In genomic region chr11:16986434-16987204, GRCh38 we compare ENCODE assay signal across 9 cellular contexts. TPM values are rescaled to one million over a fixed set of nuclear protein-coding genes. Genes with fewer than 3 reads are reported as not detected.
DNase-seq lines count a peak whose midpoint lies in the region; ATAC-seq, FAIRE-seq and TF ChIP-seq lines count a peak whose summit lies in the region.
"Had no signal": no experiment of that assay in that cellular context is flagged by ENCODE, and none has a peak within 500 bp of the region (broad histone marks: within the 10 kb centered on the region; RNA-seq: fewer than 3 reads in every experiment).

No MANE protein-coding gene starts in this region.

- TF ChIP-seq CTCF in upper lobe of right lung (IDR thresholded peaks at IDR 0.05) (no peak), smooth muscle cell (IDR thresholded peaks at IDR 0.05; ENCODE audit: borderline replicate concordance, insufficient read depth, poor library complexity, severe bottlenecking) (no peak)

- H2AFZ ChIP-seq in smooth muscle cell (ENCODE audit: low read depth): no peak overlapping the region

- ATAC-seq in GM21786 (IDR thresholded peaks at IDR 0.05; ENCODE audit: unreplicated experiment) (peak; percentile 99), upper lobe of right lung (peak; percentile 69)

- peaks cover 29% of the 10 kb centered on the region for H3K4me1 Mint-ChIP-seq in activated T-helper 1 cell treated with anti-CD3 and anti-CD28 coated beads, Interleukin-12 subunit alpha, Interleukin-12 subunit beta, Interleukin-2, Interleukin-4 antibody, amounts not matched to agents 30 ng/mL and 10 ng/mL and 1 ng/mL, durations not matched to agents 14 hours and 24 hours and 36 hours (ENCODE audit: low read depth)

- peak overlapping the region; percentile 63 for H3K27ac ChIP-seq in upper lobe of right lung
- H3K27ac ChIP-seq in smooth muscle cell (ENCODE audit: low read depth): no peak overlapping the region
- H3K27ac ChIP-seq: SK-N-MC had no signal

- peak overlapping the region; percentile 8 for H3K27ac Mint-ChIP-seq in activated T-helper 1 cell treated with anti-CD3 and anti-CD28 coated beads, Interleukin-12 subunit alpha, Interleukin-12 subunit beta, Interleukin-2, Interleukin-4 antibody, amounts not matched to agents 30 ng/mL and 10 ng/mL and 1 ng/mL, durations not matched to agents 14 hours and 24 hours and 36 hours

- no peaks in the 10 kb centered on the region for H3K79me2 ChIP-seq in smooth muscle cell (ENCODE audit: low read depth)

- peak overlapping the region; percentile 38 for H3K9ac ChIP-seq in mucosa of stomach (ENCODE audit: low read length)
- H3K9ac ChIP-seq in smooth muscle cell (ENCODE audit: low read depth): no peak overlapping the region

- no peak overlapping the region for H3K4me2 ChIP-seq in smooth muscle cell

- H3K36me3 ChIP-seq in mucosa of stomach (ENCODE audit: control insufficient read depth, insufficient read depth, low read length) (no peaks in the 10 kb centered on the region), upper lobe of right lung (no peaks in the 10 kb centered on the region), smooth muscle cell (ENCODE audit: low read depth) (no peaks in the 10 kb centered on the region)

- H3K9me3 ChIP-seq in mucosa of stomach (ENCODE audit: control insufficient read depth, low read length) (no peaks in the 10 kb centered on the region), upper lobe of right lung (no peaks in the 10 kb centered on the region), smooth muscle cell (replicated peaks; ENCODE audit: low read depth) (no peaks in the 10 kb centered on the region)

- H3K27me3 ChIP-seq in mucosa of stomach (ENCODE audit: control insufficient read depth, insufficient read depth, low read length): no peaks in the 10 kb centered on the region
- no peaks in the 10 kb centered on the region for H3K27me3 ChIP-seq in upper lobe of right lung
- no peaks in the 10 kb centered on the region for H3K27me3 ChIP-seq in smooth muscle cell (ENCODE audit: low read depth)

- H3K4me1 ChIP-seq in mucosa of stomach (ENCODE audit: control insufficient read depth, insufficient read depth, low read length) (peaks cover 90% of the 10 kb centered on the region), upper lobe of right lung (peaks cover 26% of the 10 kb centered on the region), smooth muscle cell (ENCODE audit: low read depth) (peaks cover 7% of the 10 kb centered on the region)

- H3K9me3 Mint-ChIP-seq in activated T-helper 1 cell treated with anti-CD3 and anti-CD28 coated beads, Interleukin-12 subunit alpha, Interleukin-12 subunit beta, Interleukin-2, Interleukin-4 antibody, amounts not matched to agents 30 ng/mL and 10 ng/mL and 1 ng/mL, durations not matched to agents 14 hours and 24 hours and 36 hours: no peaks in the 10 kb centered on the region

- peak; percentile 96 for FAIRE-seq in GM18507 (lab: Jason Lieb, UNC)

- H3F3A ChIP-seq in smooth muscle cell (ENCODE audit: low read depth): no peaks in the 10 kb centered on the region

- H3K4me3 ChIP-seq in mucosa of stomach (ENCODE audit: low read length) (no peak overlapping the region), upper lobe of right lung (no peak overlapping the region), smooth muscle cell (no peak overlapping the region)
- H3K4me3 ChIP-seq: SK-N-MC had no signal

- peaks cover 2% of the 10 kb centered on the region for H3K27me3 Mint-ChIP-seq in activated T-helper 1 cell treated with anti-CD3 and anti-CD28 coated beads, Interleukin-12 subunit alpha, Interleukin-12 subunit beta, Interleukin-2, Interleukin-4 antibody, amounts not matched to agents 30 ng/mL and 10 ng/mL and 1 ng/mL, durations not matched to agents 14 hours and 24 hours and 36 hours (ENCODE audit: insufficient read depth)

- no peaks in the 10 kb centered on the region for H3K36me3 Mint-ChIP-seq in activated T-helper 1 cell treated with anti-CD3 and anti-CD28 coated beads, Interleukin-12 subunit alpha, Interleukin-12 subunit beta, Interleukin-2, Interleukin-4 antibody, amounts not matched to agents 30 ng/mL and 10 ng/mL and 1 ng/mL, durations not matched to agents 14 hours and 24 hours and 36 hours (ENCODE audit: low read depth)

- DNase-seq in GM18507 (ENCODE audit: extremely low spot score, insufficient read length, low read depth) (peak; percentile 69), M059J (ENCODE audit: low read depth) (peak; percentile 48), upper lobe of right lung (peak; percentile 81), G401 (ENCODE audit: low spot score) (no peak), smooth muscle cell (lab: John Stamatoyannopoulos, UW; ENCODE audit: unreplicated experiment) (no peak)
- peak; percentile 37 for DNase-seq in activated T-helper 1 cell treated with anti-CD3 and anti-CD28 coated beads, Interleukin-12 subunit alpha, Interleukin-12 subunit beta, Interleukin-2, Interleukin-4 antibody, amounts not matched to agents 30 ng/mL and 10 ng/mL and 1 ng/mL, durations not matched to agents 14 hours and 24 hours and 36 hours (ENCODE audit: low spot score)

- in situ Hi-C loops in G401 (cut with HindIII; ENCODE audit: low sequenced_read_pairs): no loop called here

- no peaks in the 10 kb centered on the region for H4K20me1 ChIP-seq in smooth muscle cell (ENCODE audit: low read depth)

- intact Hi-C loops in activated T-helper 1 cell treated with anti-CD3 and anti-CD28 coated beads, Interleukin-12 subunit alpha, Interleukin-12 subunit beta, Interleukin-2, Interleukin-4 antibody, amounts not matched to agents 30 ng/mL and 10 ng/mL and 1 ng/mL, durations not matched to agents 14 hours and 24 hours and 36 hours (cut with micrococcal nuclease): loop anchor here (1.0 to 5.0 kb wide), 3 partner anchors 28 to 91 kb away; partner anchors contain the start of genes PLEKHA7 and RPS13
- intact Hi-C loops in upper lobe of right lung (cut with DNase I): no loop called here

- no peak overlapping the region for H3K4me3 Mint-ChIP-seq in activated T-helper 1 cell treated with anti-CD3 and anti-CD28 coated beads, Interleukin-12 subunit alpha, Interleukin-12 subunit beta, Interleukin-2, Interleukin-4 antibody, amounts not matched to agents 30 ng/mL and 10 ng/mL and 1 ng/mL, durations not matched to agents 14 hours and 24 hours and 36 hours

- 74% methylated on average over 5 of the region's 5 CpGs for WGBS in smooth muscle cell (ENCODE audit: low lambda C conversion rate)

RNA-seq across cellular contexts. Expression of gene PLEKHA7, which starts 27.6 kb away (rescaled TPM):
- 15.5 and 43.1 TPM in 2 replicates for total RNA-seq in M059J (2014; rRNA removed; shearing (Covaris generic))
- total RNA-seq in activated T-helper 1 cell treated with anti-CD3 and anti-CD28 coated beads, Interleukin-12 subunit alpha, Interleukin-12 subunit beta, Interleukin-2, Interleukin-4 antibody, amounts not matched to agents 30 ng/mL and 10 ng/mL and 1 ng/mL, durations not matched to agents 14 hours and 24 hours and 36 hours: 8.3 and 10.3 TPM in 2 replicates
- total RNA-seq in upper lobe of right lung (43.6 TPM), smooth muscle cell (3.5 and 22.2 TPM in 2 replicates)
- total RNA-seq in G401 (2014; rRNA removed; shearing (Covaris generic)): 0.03 and 0.37 TPM in 2 replicates
- 0.19 and 7.8 TPM in 2 replicates for polyA plus RNA-seq in smooth muscle cell

Comparison
In these comparisons a context has a peak if more than half of its experiments do, and no peak if none do; other contexts are left out.
1. DNase-seq: peak in GM18507 (single experiment), M059J (single experiment), activated T-helper 1 cell treated with anti-CD3 and anti-CD28 coated beads, Interleukin-12 subunit alpha, Interleukin-12 subunit beta, Interleukin-2, Interleukin-4 antibody, amounts not matched to agents 30 ng/mL and 10 ng/mL and 1 ng/mL, durations not matched to agents 14 hours and 24 hours and 36 hours (single experiment) and upper lobe of right lung (single experiment); none in G401 (single experiment) and smooth muscle cell (single experiment).